In the genomic region with DNA sequence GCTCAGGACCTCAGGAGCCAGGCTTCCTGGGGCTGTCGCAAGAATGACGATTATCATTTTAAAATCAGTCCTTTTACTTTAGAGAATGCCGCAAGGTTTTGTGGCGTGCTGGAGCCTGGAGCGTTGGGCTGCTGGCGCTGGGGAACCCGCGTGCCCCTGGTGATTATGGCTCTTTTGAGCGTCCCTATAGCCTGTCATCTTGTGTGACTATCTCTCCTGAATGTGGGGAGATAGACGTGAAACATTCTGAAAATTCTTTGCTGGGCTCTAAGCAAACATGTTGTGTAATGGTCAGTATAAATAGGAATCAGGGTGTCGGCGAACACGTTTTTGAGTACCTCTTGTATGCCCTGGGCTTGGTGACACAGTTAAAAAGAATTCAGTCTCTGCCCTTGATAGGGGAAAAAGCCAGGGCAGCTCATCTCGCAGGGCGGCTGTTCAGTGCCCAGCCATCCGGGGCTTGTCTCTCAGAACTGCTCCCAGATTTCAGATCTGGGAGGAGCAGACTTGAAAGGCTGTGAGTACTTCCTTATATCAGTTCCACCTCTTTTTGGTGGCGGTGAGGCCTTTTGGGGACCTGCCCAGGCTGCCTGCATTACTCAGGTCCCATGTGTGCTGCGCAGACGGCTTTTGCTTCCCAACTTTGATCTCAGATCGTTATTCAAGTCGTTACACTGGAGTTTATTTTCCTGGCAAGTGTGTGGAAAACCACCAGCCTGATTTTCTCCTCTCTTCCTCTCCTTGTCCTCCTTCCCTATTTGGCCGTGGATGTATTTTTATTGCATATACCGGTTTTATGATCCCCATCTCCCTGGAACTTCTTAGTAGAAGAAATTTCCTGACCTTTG, we compare ENCODE assay signal across 8 cellular contexts. TPM values are rescaled to one million over a fixed set of nuclear protein-coding genes. Genes with fewer than 3 reads are reported as not detected.
DNase-seq lines count a peak whose midpoint lies in the region; ATAC-seq and TF ChIP-seq lines count a peak whose summit lies in the region.

No MANE protein-coding gene starts in this region.

- ATAC-seq in GM21723 (IDR thresholded peaks at IDR 0.05; ENCODE audit: unreplicated experiment) (peak; percentile 21), HG02852 (IDR thresholded peaks at IDR 0.05; ENCODE audit: unreplicated experiment) (no peak)
- peak; percentile 15 for ATAC-seq in activated CD8-positive, alpha-beta T cell treated with anti-CD3 and anti-CD28 coated beads for 36 hours

- H3K4me3 ChIP-seq in esophagus (ENCODE audit: low read depth in 1 of 2, low read length in 2 of 2) (peak overlapping the region; percentile 76 to 87), transverse colon (peak overlapping the region; percentile 55 to 84 (median 74))

- H3K27me3 Mint-ChIP-seq in activated CD8-positive, alpha-beta T cell treated with anti-CD3 and anti-CD28 coated beads for 36 hours, result no peaks in the 10 kb centered on the region

- no peak for TF ChIP-seq CTCF in activated CD8-positive, alpha-beta T cell treated with anti-CD3 and anti-CD28 coated beads for 36 hours (IDR thresholded peaks at IDR 0.05)
- TF ChIP-seq CTCF in transverse colon (IDR thresholded peaks at IDR 0.05), result no peak

- H3K4me1 ChIP-seq in esophagus (ENCODE audit: control insufficient read depth in 2 of 2, insufficient read depth in 2 of 2, low read length in 1 of 2) (peaks cover 3 to 5% of the 10 kb centered on the region in 2 donors), transverse colon (peaks cover 13 to 61% (median 35%) of the 10 kb centered on the region in 4 donors)

- POLR2A ChIA-PET in activated CD8-positive, alpha-beta T cell treated with anti-CD3 and anti-CD28 coated beads for 36 hours (lab: Charles Lee), result interaction anchor here (0.6 to 4.8 kb wide), 8 partner anchors 9 to 497 kb away, joined by 3 to 56 read pairs (median 23); a partner anchor contains a TSS

- no peaks in the 10 kb centered on the region for H3K9me3 Mint-ChIP-seq in activated CD8-positive, alpha-beta T cell treated with anti-CD3 and anti-CD28 coated beads for 36 hours

- H3K36me3 Mint-ChIP-seq in activated CD8-positive, alpha-beta T cell treated with anti-CD3 and anti-CD28 coated beads for 36 hours (ENCODE audit: low read depth), result peaks cover 30% of the 10 kb centered on the region

- peak overlapping the region; percentile 94 to 96 for H3K27ac ChIP-seq in esophagus (ENCODE audit: low read depth in 2 of 2, low read length in 1 of 2)
- peak overlapping the region; percentile 94 to 98 (median 97) for H3K27ac ChIP-seq in transverse colon

- H3K36me3 ChIP-seq in esophagus (ENCODE audit: control insufficient read depth in 2 of 2, insufficient read depth in 2 of 2, low read length in 1 of 2), result peaks cover 0 to under 1% of the 10 kb centered on the region in 2 donors
- no peaks in the 10 kb centered on the region for H3K36me3 ChIP-seq in transverse colon

- H3K9me3 ChIP-seq in esophagus (ENCODE audit: control insufficient read depth in 2 of 2, insufficient read depth in 1 of 2, low read depth in 1 of 2, low read length in 1 of 2), result no peaks in the 10 kb centered on the region
- H3K9me3 ChIP-seq in transverse colon, result no peaks in the 10 kb centered on the region

- H3K27me3 ChIP-seq in esophagus (ENCODE audit: control insufficient read depth in 1 of 2, insufficient read depth in 2 of 2, low read length in 2 of 2) (no peaks in the 10 kb centered on the region), transverse colon (no peaks in the 10 kb centered on the region)

- DNase-seq in Caki2 (ENCODE audit: low read depth) (peak; percentile 79), NCI-H2171 (lab: John Stamatoyannopoulos, UW) (peak; percentile 12), myocyte (ENCODE audit: low read depth) (peak; percentile 87), transverse colon (peak; percentile 76)
- peak; percentile 72 for DNase-seq in activated CD8-positive, alpha-beta T cell treated with anti-CD3 and anti-CD28 coated beads for 36 hours

- peak; percentile 46 for TF ChIP-seq POLR2A in transverse colon (IDR thresholded peaks at IDR 0.05)

- CTCF ChIA-PET in activated CD8-positive, alpha-beta T cell treated with anti-CD3 and anti-CD28 coated beads for 36 hours (lab: Charles Lee), result interaction anchor here (5.7 to 9.0 kb wide), 4 partner anchors 8 to 58 kb away, joined by 60 to 444 read pairs (median 178); a partner anchor contains a TSS

- peak overlapping the region; percentile 99 for H3K27ac Mint-ChIP-seq in activated CD8-positive, alpha-beta T cell treated with anti-CD3 and anti-CD28 coated beads for 36 hours

- intact Hi-C loops in activated CD8-positive, alpha-beta T cell treated with anti-CD3 and anti-CD28 coated beads for 36 hours (cut with micrococcal nuclease), result loop anchor here (5.0 kb wide), 1 partner anchor 47 kb away; a partner anchor contains a TSS
- intact Hi-C loops in transverse colon (cut with DNase I; ENCODE audit: low total_unique reads), result no loop called here

- in situ Hi-C loops in Caki2 (cut with HindIII; ENCODE audit: low pct_unique_long_range_greater_than_20kb, low sequenced_read_pairs), result no loop called here
- in situ Hi-C loops in transverse colon (cut with MboI; ENCODE audit: low pct_ligation_motif_present in 1 of 4, low pct_unique_long_range_greater_than_20kb in 1 of 4, low sequenced_read_pairs in 3 of 4), result no loop called here

- H3K4me1 Mint-ChIP-seq in activated CD8-positive, alpha-beta T cell treated with anti-CD3 and anti-CD28 coated beads for 36 hours (ENCODE audit: low read depth), result peaks cover 52% of the 10 kb centered on the region

- 4 to 5% methylated on average over 23 of the region's 23 CpGs for WGBS in esophagus, 2 donors
- 2 to 16% methylated on average over 4 to 21 of the region's 23 CpGs for WGBS in transverse colon (ENCODE audit: low coverage in 1 of 2), 2 donors

- TF ChIP-seq EP300 in transverse colon (IDR thresholded peaks at IDR 0.05; ENCODE audit: low read depth), result no peak

- H3K4me3 Mint-ChIP-seq in activated CD8-positive, alpha-beta T cell treated with anti-CD3 and anti-CD28 coated beads for 36 hours, result peak overlapping the region; percentile 90

RNA-seq across cellular contexts. Expression of a gene that starts 1.0 kb away (rescaled TPM):
- 13.9 and 21.4 TPM in 2 replicates for total RNA-seq in Caki2 (2014; rRNA removed; shearing (Covaris generic); ENCODE audit: low replicate concordance)
- total RNA-seq in activated CD8-positive, alpha-beta T cell treated with anti-CD3 and anti-CD28 coated beads for 36 hours, result 10 to 100 TPM; 73.8 to 76.9 TPM
- 1 to 10 TPM; 4.1 to 4.2 TPM for polyA plus RNA-seq in esophagus
- total RNA-seq in myocyte, result 28.0 and 36.4 TPM in 2 replicates
- polyA plus RNA-seq in myocyte (2012), result 24.6 TPM
- total RNA-seq in transverse colon, result 100 to 1,000 TPM in 1 of 4 donors, 10 to 100 TPM in 3; 20.6 to 145 (median 31.4) TPM

RNA-seq across cellular contexts. Expression of a gene that starts 20.1 kb away (rescaled TPM):
- total RNA-seq in Caki2 (2014; rRNA removed; shearing (Covaris generic); ENCODE audit: low replicate concordance), result 43.0 and 61.5 TPM in 2 replicates
- total RNA-seq in activated CD8-positive, alpha-beta T cell treated with anti-CD3 and anti-CD28 coated beads for 36 hours, result 1 to 10 TPM; 6.7 to 6.8 TPM
- 1 to 10 TPM; 3.9 to 5.2 TPM for polyA plus RNA-seq in esophagus
- total RNA-seq in myocyte (127 and 180 TPM in 2 replicates), transverse colon (10 to 100 TPM in 3 of 4 donors, 1 to 10 TPM in 1; 9.6 to 18.2 (median 15.0) TPM)
- polyA plus RNA-seq in myocyte (2012), result 72.6 TPM

RNA-seq across cellular contexts. Expression of a gene that starts 29.4 kb away (rescaled TPM):
- not detected in 2 replicates for total RNA-seq in Caki2 (2014; rRNA removed; shearing (Covaris generic); ENCODE audit: low replicate concordance)
- under 1 TPM; 0.65 to 0.77 TPM for total RNA-seq in activated CD8-positive, alpha-beta T cell treated with anti-CD3 and anti-CD28 coated beads for 36 hours
- 10 to 100 TPM; 80.5 to 90.5 TPM for polyA plus RNA-seq in esophagus
- total RNA-seq in myocyte (0.11 TPM in 1 of 2 replicates, not detected in the other), transverse colon (10 to 100 TPM; 61.3 to 87.5 (median 77.2) TPM)
- polyA plus RNA-seq in myocyte (2012), result 0.35 TPM

RNA-seq across cellular contexts. Expression of a gene that starts 45.4 kb away (rescaled TPM):
- 11.9 and 13.2 TPM in 2 replicates for total RNA-seq in Caki2 (2014; rRNA removed; shearing (Covaris generic); ENCODE audit: low replicate concordance)
- 10 to 100 TPM; 20.2 to 23.1 TPM for total RNA-seq in activated CD8-positive, alpha-beta T cell treated with anti-CD3 and anti-CD28 coated beads for 36 hours
- polyA plus RNA-seq in esophagus, result 1 to 10 TPM; 4.4 to 4.9 TPM
- total RNA-seq in myocyte (19.3 and 21.3 TPM in 2 replicates), transverse colon (10 to 100 TPM in 3 of 4 donors, 1 to 10 TPM in 1; 7.8 to 49.0 (median 15.3) TPM)
- polyA plus RNA-seq in myocyte (2012), result 12.5 TPM

RNA-seq across cellular contexts. Expression of a gene that starts 45.5 kb away (rescaled TPM):
- 44.7 and 92.0 TPM in 2 replicates for total RNA-seq in Caki2 (2014; rRNA removed; shearing (Covaris generic); ENCODE audit: low replicate concordance)
- 10 to 100 TPM; 67.4 to 78.4 TPM for total RNA-seq in activated CD8-positive, alpha-beta T cell treated with anti-CD3 and anti-CD28 coated beads for 36 hours
- 10 to 100 TPM; 22.6 to 36.0 TPM for polyA plus RNA-seq in esophagus
- total RNA-seq in myocyte (48.9 and 59.6 TPM in 2 replicates), transverse colon (100 to 1,000 TPM in 1 of 4 donors, 10 to 100 TPM in 3; 20.6 to 115 (median 38.5) TPM)
- polyA plus RNA-seq in myocyte (2012), result 44.8 TPM

Comparison
In these comparisons a context has a peak if more than half of its experiments do, and no peak if none do; other contexts are left out.
1. DNase-seq: peak in every context shown above with its lines; median percentile 87 in myocyte; 79 in Caki2; 76 in transverse colon; 72 in activated CD8-positive, alpha-beta T cell treated with anti-CD3 and anti-CD28 coated beads for 36 hours; 12 in NCI-H2171.
2. RNA of a gene that starts 29.4 kb away (total RNA-seq): 61.3 to 87.5 TPM in transverse colon; 0.65 to 0.77 TPM in activated CD8-positive, alpha-beta T cell treated with anti-CD3 and anti-CD28 coated beads for 36 hours, 0.11 TPM in myocyte and not detected in Caki2; every median in the first group is over 10 times any median in the second.